ENCODE assay signal across 8 cellular contexts in the genomic region with DNA sequence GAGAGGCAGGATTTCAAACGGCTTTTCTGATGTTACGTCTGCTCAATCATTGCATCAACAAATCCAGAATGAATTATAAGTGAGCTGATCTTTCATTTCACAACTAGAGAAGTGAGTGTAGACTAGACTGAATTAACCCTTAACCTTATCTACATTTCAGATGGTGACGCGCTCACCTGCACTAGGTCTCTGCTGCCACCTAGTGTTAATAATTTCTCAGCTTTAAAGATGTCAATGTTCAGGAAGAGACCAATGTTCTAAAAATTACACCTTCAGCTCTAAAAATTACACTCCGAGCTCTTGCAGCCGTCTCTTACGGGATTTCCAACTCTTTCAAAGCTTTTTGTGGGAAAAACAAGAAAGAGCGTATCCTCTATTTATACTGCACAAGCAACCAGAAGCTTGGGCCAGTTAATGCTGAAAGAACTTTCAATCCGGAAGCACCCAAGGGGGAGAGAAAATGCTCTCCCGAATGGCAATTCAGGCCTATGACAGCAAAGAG.
DNase-seq lines count a peak whose midpoint lies in the region; ATAC-seq and TF ChIP-seq lines count a peak whose summit lies in the region.

No MANE protein-coding gene starts in this region.

- H3K27ac ChIP-seq in C4-2B (no peak overlapping the region), lower lobe of right lung (no peak overlapping the region)

- TF ChIP-seq CTCF in C4-2B (conservative IDR thresholded peaks at IDR 0.05) (peak; percentile 93), GM12873 (IDR thresholded peaks at IDR 0.05; ENCODE audit: insufficient read depth, low read depth, low read length, missing control alignments) (peak; percentile 78), lower lobe of right lung (IDR thresholded peaks at IDR 0.05) (peak; percentile 76)

- no peaks in the 10 kb centered on the region for H3K4me1 ChIP-seq in lower lobe of right lung

- H3K9me3 ChIP-seq in lower lobe of right lung, result no peaks in the 10 kb centered on the region

- ATAC-seq in HG03354 (IDR thresholded peaks at IDR 0.05; ENCODE audit: poor library complexity, severe bottlenecking, unreplicated experiment) (peak; percentile 80), lower lobe of right lung (peak; percentile 70 to 75), HG03139 (IDR thresholded peaks at IDR 0.05; ENCODE audit: unreplicated experiment) (no peak)

- no peaks in the 10 kb centered on the region for H3K36me3 ChIP-seq in lower lobe of right lung

- H3K27me3 ChIP-seq in lower lobe of right lung (ENCODE audit: low read depth), result no peaks in the 10 kb centered on the region

- intact Hi-C loops in lower lobe of right lung (cut with DNase I), result no loop called here

- DNase-seq in NCI-H774 (lab: John Stamatoyannopoulos, UW) (peak; percentile 18), lower lobe of right lung (no peak), epidermal melanocyte (ENCODE audit: insufficient read length, low spot score) (no peak)
- peak; percentile 28 for DNase-seq in central memory CD4-positive, alpha-beta T cell

- H3K4me3 ChIP-seq in lower lobe of right lung, result no peak overlapping the region

Comparison
In these comparisons a context has a peak if more than half of its experiments do, and no peak if none do; other contexts are left out.
1. DNase-seq: peak in NCI-H774 (single experiment) and central memory CD4-positive, alpha-beta T cell (single experiment); none in lower lobe of right lung (single experiment) and epidermal melanocyte (single experiment).
2. Peak in every context shown above with its lines, with median percentiles within 50 percentile points of each other: CTCF ChIP-seq.